21 cellular contexts compared by ENCODE assay signal in the genomic region with DNA sequence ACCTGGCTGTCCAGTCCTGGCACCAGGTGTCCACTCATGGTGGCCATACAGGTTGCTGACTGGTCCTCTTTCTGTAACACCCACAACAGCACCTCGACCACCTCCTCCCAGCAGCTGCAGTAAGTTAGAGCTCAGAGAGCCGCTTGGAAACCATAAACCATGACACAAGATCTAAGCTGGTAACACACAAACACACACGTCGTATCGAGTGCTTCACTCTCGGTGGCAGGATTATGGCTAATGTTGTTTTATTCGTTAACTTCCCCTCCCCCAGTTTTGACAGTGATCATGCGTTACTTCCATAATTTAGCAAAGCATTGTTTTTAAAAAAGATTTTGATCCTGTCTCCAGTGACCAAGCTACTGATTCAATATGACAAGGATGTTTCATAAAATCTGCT. TPM values are rescaled to one million over a fixed set of nuclear protein-coding genes. Genes with fewer than 3 reads are reported as not detected.
DNase-seq lines count a peak whose midpoint lies in the region; ATAC-seq and TF ChIP-seq lines count a peak whose summit lies in the region.
"Had no signal": no experiment of that assay in that cellular context is flagged by ENCODE, and none has a peak within 500 bp of the region (broad histone marks: within the 10 kb centered on the region; RNA-seq: fewer than 3 reads in every experiment).

No MANE protein-coding gene starts in this region.

- H3K36me3 ChIP-seq in right atrium auricular region, result no peaks in the 10 kb centered on the region
- H3K36me3 ChIP-seq: MG63, Peyer's patch had no signal

- no peaks in the 10 kb centered on the region for H3K9me3 ChIP-seq in right atrium auricular region
- H3K9me3 ChIP-seq: MG63, Peyer's patch had no signal

- peaks cover 53% of the 10 kb centered on the region for H3K4me1 Mint-ChIP-seq in glutamatergic neuron (ENCODE audit: low read depth, unreplicated experiment)
- H3K4me1 Mint-ChIP-seq: IgD-negative memory B cell had no signal

- intact Hi-C loops in cardiac septum (cut with DNase I), result no loop called here

- TF ChIP-seq CTCF in right atrium auricular region (IDR thresholded peaks at IDR 0.05), result no peak
- TF ChIP-seq CTCF in glutamatergic neuron (IDR thresholded peaks at IDR 0.05; ENCODE audit: partially characterized antibody, unreplicated experiment), result no peak

- no peak overlapping the region for H3K4me3 Mint-ChIP-seq in glutamatergic neuron (ENCODE audit: unreplicated experiment)
- H3K4me3 Mint-ChIP-seq: H9, IgD-negative memory B cell had no signal

- H3K9me3 Mint-ChIP-seq in glutamatergic neuron (ENCODE audit: unreplicated experiment), result peaks cover 9% of the 10 kb centered on the region
- H3K9me3 Mint-ChIP-seq: H9, IgD-negative memory B cell had no signal

- no peak for ATAC-seq in HG03196 (IDR thresholded peaks at IDR 0.05; ENCODE audit: unreplicated experiment)

- peak overlapping the region; percentile 62 for H3K27ac Mint-ChIP-seq in glutamatergic neuron (ENCODE audit: unreplicated experiment)
- H3K27ac Mint-ChIP-seq: H9, IgD-negative memory B cell had no signal

- peak in 2 of 3 experiments; percentile 20 to 59 for DNase-seq in NCI-H1417 (lab: John Stamatoyannopoulos, UW)
- DNase-seq in NCI-H1417 treated with DMSO at 0.1 percent for 48 hours (lab: John Stamatoyannopoulos, UW), result no peak
- DNase-seq in right atrium auricular region (ENCODE audit: low spot score), result no peak
- DNase-seq in cardiac septum (ENCODE audit: low spot score), result no peak
- no peak for DNase-seq in glutamatergic neuron
- DNase-seq in nucleus accumbens (lab: John Stamatoyannopoulos, UW), result no peak
- no peak for DNase-seq in NCI-H1436 (lab: John Stamatoyannopoulos, UW)
- DNase-seq: 8988T; COR-L47; DMS 273 treated with DMSO at 0.1 percent for 48 hours; GDM1; H9; Kasumi-1; MG63; NCI-H1048; NCI-H187 treated with DMSO at 0.1 percent for 48 hours; NK-92 treated with Interleukin-12 subunit alpha and Interleukin-12 subunit beta, amount 100 ng/mL, for 24 hours; Peyer's patch; SW 1271 had no signal

- H3K4me3 ChIP-seq in right atrium auricular region, result no peak overlapping the region
- H3K4me3 ChIP-seq: MG63, Peyer's patch had no signal

- peaks cover 4% of the 10 kb centered on the region for H3K27me3 Mint-ChIP-seq in glutamatergic neuron (ENCODE audit: unreplicated experiment)

- H3K36me3 Mint-ChIP-seq in glutamatergic neuron (ENCODE audit: unreplicated experiment), result no peaks in the 10 kb centered on the region
- H3K36me3 Mint-ChIP-seq: IgD-negative memory B cell had no signal

- peak overlapping the region; percentile 1 to 24 for H3K27ac ChIP-seq in right atrium auricular region
- H3K27ac ChIP-seq: Peyer's patch had no signal

- no peaks in the 10 kb centered on the region for H3K27me3 ChIP-seq in right atrium auricular region
- H3K27me3 ChIP-seq: MG63, Peyer's patch had no signal

- H3K4me1 ChIP-seq in right atrium auricular region, result peaks cover 0 to 68% of the 10 kb centered on the region in 2 donors
- H3K4me1 ChIP-seq: Peyer's patch had no signal

RNA-seq across cellular contexts. Expression of a gene that starts 59.7 kb away (rescaled TPM):
- total RNA-seq in right atrium auricular region (10 to 100 TPM; 79.9 to 84.7 TPM), cardiac septum (149 TPM), glutamatergic neuron (ENCODE audit: unreplicated experiment) (55.1 TPM)

Comparison
In these comparisons a context has a peak if more than half of its experiments do, and no peak if none do; other contexts are left out.
1. DNase-seq: peak in NCI-H1417 (2 of 3); none in NCI-H1417 treated with DMSO at 0.1 percent for 48 hours (single experiment), right atrium auricular region (single experiment), cardiac septum (single experiment), glutamatergic neuron (single experiment), nucleus accumbens (0 of 56) and NCI-H1436 (single experiment).